ENCODE assay signal across 8 cellular contexts in genomic region chr21:37370152-37371040, GRCh38. TPM values are rescaled to one million over a fixed set of nuclear protein-coding genes. Genes with fewer than 3 reads are reported as not detected.
DNase-seq lines count a peak whose midpoint lies in the region; ATAC-seq and TF ChIP-seq lines count a peak whose summit lies in the region.

No MANE protein-coding gene starts in this region.

- H3K27me3 ChIP-seq in CD8-positive, alpha-beta T cell (ENCODE audit: insufficient read depth, low read length) = no peaks in the 10 kb centered on the region
- H3K27me3 ChIP-seq in esophagus muscularis mucosa = no peaks in the 10 kb centered on the region

- POLR2A ChIA-PET in CD8-positive, alpha-beta T cell (lab: Charles Lee) = interaction anchor here (0.7 to 3.1 kb wide), 7 partner anchors 11 to 151 kb away, joined by 3 to 17 read pairs (median 3); partner anchors contain the start of gene VPS26C

- H3K9me3 ChIP-seq in CD8-positive, alpha-beta T cell (ENCODE audit: low read length) = no peaks in the 10 kb centered on the region
- no peaks in the 10 kb centered on the region for H3K9me3 ChIP-seq in esophagus muscularis mucosa

- H3K27ac Mint-ChIP-seq in CD8-positive, alpha-beta T cell = peak overlapping the region; percentile 88

- DNase-seq in CD8-positive, alpha-beta T cell = no peak
- DNase-seq in RPMI7951 (ENCODE audit: low read depth) = peak; percentile 53
- no peak for DNase-seq in esophagus muscularis mucosa (ENCODE audit: extremely low spot score)
- no peak for DNase-seq in SW480 (ENCODE audit: low spot score)
- DNase-seq in DMS79 treated with DMSO at 0.1 percent for 48 hours (lab: John Stamatoyannopoulos, UW) = no peak

- H3K4me1 Mint-ChIP-seq in CD8-positive, alpha-beta T cell (ENCODE audit: low read depth) = peaks cover 69% of the 10 kb centered on the region

- WGBS in esophagus muscularis mucosa = 28% methylated on average over 8 of the region's 8 CpGs

- no peak for TF ChIP-seq CTCF in CD8-positive, alpha-beta T cell (IDR thresholded peaks at IDR 0.05)
- TF ChIP-seq CTCF in esophagus muscularis mucosa (IDR thresholded peaks at IDR 0.05) = no peak

- no peak overlapping the region for H3K27ac ChIP-seq in CD8-positive, alpha-beta T cell (ENCODE audit: low read depth, low read length)
- H3K27ac ChIP-seq in esophagus muscularis mucosa (replicated peaks in 1 of 4) = peak overlapping the region in 3 of 4 donors; percentile 99 to 100 (median 100)
- peak overlapping the region in 15 of 21 experiments; percentile 7 to 100 (median 56) for H3K27ac ChIP-seq in skin epidermis

- no peaks in the 10 kb centered on the region for H3K36me3 ChIP-seq in CD8-positive, alpha-beta T cell (ENCODE audit: insufficient read depth, low read length)
- H3K36me3 ChIP-seq in esophagus muscularis mucosa = no peaks in the 10 kb centered on the region

- H3K9me3 Mint-ChIP-seq in CD8-positive, alpha-beta T cell = no peaks in the 10 kb centered on the region

- H3K4me1 ChIP-seq in CD8-positive, alpha-beta T cell (ENCODE audit: insufficient read depth, low read length) = peaks cover 62% of the 10 kb centered on the region
- peaks cover 46 to 72% (median 71%) of the 10 kb centered on the region in 4 donors for H3K4me1 ChIP-seq in esophagus muscularis mucosa

- peak overlapping the region; percentile 91 for H3K4me3 Mint-ChIP-seq in CD8-positive, alpha-beta T cell

- H3K36me3 Mint-ChIP-seq in CD8-positive, alpha-beta T cell = peaks cover 13% of the 10 kb centered on the region

- no peak for TF ChIP-seq EP300 in esophagus muscularis mucosa (IDR thresholded peaks at IDR 0.05)

- no peak for TF ChIP-seq POLR2A in esophagus muscularis mucosa (IDR thresholded peaks at IDR 0.05; ENCODE audit: low read depth)

- ATAC-seq in CD8-positive, alpha-beta T cell = no peak
- ATAC-seq in GM21619 (IDR thresholded peaks at IDR 0.05; ENCODE audit: unreplicated experiment) (peak; percentile 23), GM19035 (IDR thresholded peaks at IDR 0.05; ENCODE audit: unreplicated experiment) (no peak)

- intact Hi-C loops in CD8-positive, alpha-beta T cell (cut with DNase I, micrococcal nuclease) = loop anchor here (2.0 to 5.0 kb wide), 4 partner anchors 14 to 107 kb away; no protein-coding TSS in a partner anchor
- intact Hi-C loops in esophagus muscularis mucosa (cut with DNase I) = loop anchor here (10.0 kb wide), 2 partner anchors 284 to 296 kb away; partner anchors contain the start of genes PIGP and TTC3

- H3K27me3 Mint-ChIP-seq in CD8-positive, alpha-beta T cell (ENCODE audit: low read depth) = no peaks in the 10 kb centered on the region

- CTCF ChIA-PET in CD8-positive, alpha-beta T cell (lab: Charles Lee) = interaction anchor here (0.8 to 1.7 kb wide), 2 partner anchors 82 to 193 kb away, joined by 3 to 4 read pairs; no protein-coding TSS in a partner anchor

- H3K4me3 ChIP-seq in CD8-positive, alpha-beta T cell (ENCODE audit: low read depth, low read length) = peak overlapping the region; percentile 86
- H3K4me3 ChIP-seq in esophagus muscularis mucosa (peak overlapping the region; percentile 79 to 97 (median 95)), skin epidermis (peak overlapping the region in 3 of 7 experiments; percentile 5 to 12 (median 6))

RNA-seq across cellular contexts. Expression of gene DYRK1A, which starts 3.8 kb away (rescaled TPM):
- 100 to 1,000 TPM; 171 to 195 TPM for total RNA-seq in CD8-positive, alpha-beta T cell
- 30.2 and 32.9 TPM in 2 replicates for total RNA-seq in RPMI7951 (2014; rRNA removed; shearing (Covaris generic))
- 100 to 1,000 TPM in 1 of 4 donors, 10 to 100 TPM in 3; 81.8 to 108 (median 87.4) TPM for total RNA-seq in esophagus muscularis mucosa
